Comparison of ENCODE assay signal across 1 cellular context in genomic region chr4:82017680-82018079, GRCh38.
TF ChIP-seq lines count a peak whose summit lies in the region.

No MANE protein-coding gene starts in this region.

TF ChIP-seq in GM12878, 131 proteins besides CTCF, POLR2A, EP300 and RAD21:
- peak; percentile 85 for TF ChIP-seq REST (IDR thresholded peaks at IDR 0.05; ENCODE audit: low read depth, low read length)
- TF ChIP-seq SKIL (IDR thresholded peaks at IDR 0.05; ENCODE audit: low read depth, poor library complexity, severe bottlenecking) = no peak
